10 cellular contexts compared by ENCODE assay signal in genomic region chr1:99527078-99527477, GRCh38.
DNase-seq lines count a peak whose midpoint lies in the region; ATAC-seq and TF ChIP-seq lines count a peak whose summit lies in the region.
"Had no signal": no experiment of that assay in that cellular context is flagged by ENCODE, and none has a peak within 500 bp of the region (broad histone marks: within the 10 kb centered on the region; RNA-seq: fewer than 3 reads in every experiment).

No MANE protein-coding gene starts in this region.

- H3K27me3 ChIP-seq in BE2C: no peaks in the 10 kb centered on the region
- H3K27me3 ChIP-seq in brain microvascular endothelial cell (replicated peaks): no peaks in the 10 kb centered on the region
- no peaks in the 10 kb centered on the region for H3K27me3 ChIP-seq in transverse colon
- H3K27me3 ChIP-seq: vagina had no signal

- H3K27ac ChIP-seq in brain microvascular endothelial cell (no peak overlapping the region), transverse colon (no peak overlapping the region)
- H3K27ac ChIP-seq: vagina had no signal

- intact Hi-C loops in transverse colon (cut with DNase I; ENCODE audit: low total_unique reads): no loop called here
- intact Hi-C loops in mucosa of descending colon (cut with DNase I, micrococcal nuclease): no loop called here

- H3K36me3 ChIP-seq in BE2C (no peaks in the 10 kb centered on the region), brain microvascular endothelial cell (replicated peaks) (no peaks in the 10 kb centered on the region), transverse colon (no peaks in the 10 kb centered on the region), mucosa of descending colon (ENCODE audit: low read depth) (no peaks in the 10 kb centered on the region)
- H3K36me3 ChIP-seq: vagina had no signal

- TF ChIP-seq POLR2A in transverse colon (IDR thresholded peaks at IDR 0.05): no peak

- no peak overlapping the region for H3K4me3 ChIP-seq in BE2C (ENCODE audit: low read depth, low read length)
- H3K4me3 ChIP-seq in brain microvascular endothelial cell (ENCODE audit: low read depth, low read length): no peak overlapping the region
- H3K4me3 ChIP-seq in transverse colon: no peak overlapping the region
- H3K4me3 ChIP-seq in mucosa of descending colon: no peak overlapping the region
- H3K4me3 ChIP-seq: vagina had no signal

- H3K9me3 ChIP-seq in BE2C: no peaks in the 10 kb centered on the region
- no peaks in the 10 kb centered on the region for H3K9me3 ChIP-seq in transverse colon
- no peaks in the 10 kb centered on the region for H3K9me3 ChIP-seq in mucosa of descending colon
- H3K9me3 ChIP-seq: vagina had no signal

- WGBS in transverse colon (ENCODE audit: low coverage in 1 of 2), 2 donors: 90 to 95% methylated on average over 3 of the region's 3 CpGs

- no peak for TF ChIP-seq EP300 in transverse colon (IDR thresholded peaks at IDR 0.05; ENCODE audit: low read depth)

- DNase-seq in BE2C (no peak), M059J (ENCODE audit: low read depth) (peak; percentile 42), brain microvascular endothelial cell (no peak), medulla oblongata (ENCODE audit: extremely low spot score) (peak; percentile 19), transverse colon (no peak), mucosa of descending colon (no peak)
- DNase-seq: activated naive CD8-positive, alpha-beta T cell treated with anti-CD3 and anti-CD28 coated beads for 36 hours had no signal

- TF ChIP-seq CTCF in BE2C (IDR thresholded peaks at IDR 0.05; ENCODE audit: low read depth, low read length) (peak; percentile 55), brain microvascular endothelial cell (IDR thresholded peaks at IDR 0.05; ENCODE audit: low read depth, low read length, missing control alignments) (peak; percentile 21), transverse colon (IDR thresholded peaks at IDR 0.05) (no peak), mucosa of descending colon (IDR thresholded peaks at IDR 0.05) (no peak)

- peaks cover 5% of the 10 kb centered on the region; the same call in 1 of the 2 replicates for H3K4me1 ChIP-seq in BE2C
- H3K4me1 ChIP-seq in transverse colon: no peaks in the 10 kb centered on the region
- H3K4me1 ChIP-seq in mucosa of descending colon (ENCODE audit: low read depth): no peaks in the 10 kb centered on the region
- H3K4me1 ChIP-seq: vagina had no signal

- in situ Hi-C loops in brain microvascular endothelial cell (cut with HindIII; ENCODE audit: low pct_ligation_motif_present, low sequenced_read_pairs): no loop called here
- in situ Hi-C loops in transverse colon (cut with MboI; ENCODE audit: low pct_ligation_motif_present in 1 of 4, low pct_unique_long_range_greater_than_20kb in 1 of 4, low sequenced_read_pairs in 3 of 4): no loop called here

- ATAC-seq in esophagus mucosa (no peak), mucosa of descending colon (no peak), HG03571 (IDR thresholded peaks at IDR 0.05; ENCODE audit: unreplicated experiment) (no peak)

Comparison
In these comparisons a context has a peak if more than half of its experiments do, and no peak if none do; other contexts are left out.
1. DNase-seq: peak in M059J (single experiment) and medulla oblongata (single experiment); none in BE2C (single experiment), brain microvascular endothelial cell (single experiment), transverse colon (single experiment) and mucosa of descending colon (0 of 3).
2. CTCF ChIP-seq: peak in BE2C (single experiment) and brain microvascular endothelial cell (single experiment); none in transverse colon (0 of 5) and mucosa of descending colon (single experiment).